12 cellular contexts compared by ENCODE assay signal in genomic region chr15:73630030-73630429, GRCh38. TPM values are rescaled to one million over a fixed set of nuclear protein-coding genes. Genes with fewer than 3 reads are reported as not detected.
A peak's percentile ranks its signal among the peaks of the same experiment; 100 is the strongest.
DNase-seq lines count a peak whose midpoint lies in the region; FAIRE-seq and TF ChIP-seq lines count a peak whose summit lies in the region.
"Had no signal": no experiment of that assay in that cellular context is flagged by ENCODE, and none has a peak within 500 bp of the region (broad histone marks: within the 10 kb centered on the region; RNA-seq: fewer than 3 reads in every experiment).

No MANE protein-coding gene starts in this region.

- H3K4me3 Mint-ChIP-seq in endodermal cell, result peak overlapping the region; percentile 88
- H3K4me3 Mint-ChIP-seq: activated CD4-positive, alpha-beta T cell treated with anti-CD3 and anti-CD28 coated beads for 36 hours had no signal

- peak overlapping the region; percentile 60 for H3K27ac Mint-ChIP-seq in endodermal cell
- H3K27ac Mint-ChIP-seq: activated CD4-positive, alpha-beta T cell treated with anti-CD3 and anti-CD28 coated beads for 36 hours; activated naive CD4-positive, alpha-beta T cell treated with anti-CD3 and anti-CD28 coated beads, Interleukin-2, amount 50 U/mL, for 72 hours had no signal

- in situ Hi-C loops in KBM-7 (cut with MboI; ENCODE audit: low pct_unique_long_range_greater_than_20kb, low sequenced_read_pairs), result no loop called here

- DNase-seq in GM18507 (ENCODE audit: extremely low spot score, insufficient read length, low read depth) (no peak), NCI-H82 (lab: John Stamatoyannopoulos, UW) (peak; percentile 94), endodermal cell (no peak), hippocampal formation (lab: John Stamatoyannopoulos, UW) (no peak), COR-L47 (lab: John Stamatoyannopoulos, UW) (no peak), KBM-7 (no peak), kidney tubule cell (ENCODE audit: low spot score) (no peak)
- DNase-seq: activated CD4-positive, alpha-beta T cell treated with anti-CD3 and anti-CD28 coated beads for 36 hours; GOT3; small intestine had no signal

- H3K9me3 Mint-ChIP-seq in endodermal cell, result no peaks in the 10 kb centered on the region
- H3K9me3 Mint-ChIP-seq: activated naive CD4-positive, alpha-beta T cell treated with anti-CD3 and anti-CD28 coated beads, Interleukin-2, amount 50 U/mL, for 72 hours had no signal

- no peak overlapping the region for H3K27ac ChIP-seq in endodermal cell (ENCODE audit: low read depth, low read length)
- H3K27ac ChIP-seq in rectal smooth muscle tissue (ENCODE audit: low read depth, low read length), result peak overlapping the region; percentile 44

- H3K9ac ChIP-seq in endodermal cell (ENCODE audit: extremely low read depth, low read length, poor library complexity, severe bottlenecking) (no peak overlapping the region), rectal smooth muscle tissue (ENCODE audit: low read length) (no peak overlapping the region)

- H3K27me3 Mint-ChIP-seq in endodermal cell (ENCODE audit: insufficient read depth), result no peaks in the 10 kb centered on the region
- H3K27me3 Mint-ChIP-seq: activated CD4-positive, alpha-beta T cell treated with anti-CD3 and anti-CD28 coated beads for 36 hours had no signal

- H3K9me3 ChIP-seq in endodermal cell (ENCODE audit: control insufficient read depth, low read length), result no peaks in the 10 kb centered on the region

- 77 to 93% methylated on average over 2 of the region's 2 CpGs for WGBS in endodermal cell (ENCODE audit: insufficient coverage in 1 of 2, insufficient read length in 1 of 2), 2 experiments

- H3K4me3 ChIP-seq in endodermal cell (ENCODE audit: low read length) (peak overlapping the region; percentile 95), rectal smooth muscle tissue (ENCODE audit: low read length) (no peak overlapping the region)

- H3K36me3 Mint-ChIP-seq in endodermal cell (ENCODE audit: low read depth), result no peaks in the 10 kb centered on the region
- H3K36me3 Mint-ChIP-seq: activated naive CD4-positive, alpha-beta T cell treated with anti-CD3 and anti-CD28 coated beads, Interleukin-2, amount 50 U/mL, for 72 hours had no signal

- FAIRE-seq in GM18507 (lab: Jason Lieb, UNC), result peak; percentile 9
- FAIRE-seq: small intestine had no signal

- no peaks in the 10 kb centered on the region for H3K4me1 ChIP-seq in endodermal cell (ENCODE audit: control insufficient read depth, insufficient read depth, low read length)
- H3K4me1 ChIP-seq in rectal smooth muscle tissue (ENCODE audit: control insufficient read depth, insufficient read depth, low read length), result peaks cover 46% of the 10 kb centered on the region

- H3K36me3 ChIP-seq in endodermal cell (ENCODE audit: control insufficient read depth, insufficient read depth, low read length) (no peaks in the 10 kb centered on the region), rectal smooth muscle tissue (ENCODE audit: control insufficient read depth, insufficient read depth, low read length) (no peaks in the 10 kb centered on the region)

- H3K27me3 ChIP-seq in endodermal cell (ENCODE audit: control insufficient read depth, insufficient read depth, low read length, poor library complexity, severe bottlenecking), result no peaks in the 10 kb centered on the region
- H3K27me3 ChIP-seq in rectal smooth muscle tissue (ENCODE audit: control insufficient read depth, insufficient read depth, low read length), result no peaks in the 10 kb centered on the region

- peaks cover 48% of the 10 kb centered on the region for H3K4me1 Mint-ChIP-seq in endodermal cell

- TF ChIP-seq CTCF in endodermal cell (conservative IDR thresholded peaks at IDR 0.05), result no peak

RNA-seq across cellular contexts. Expression of gene NPTN, which starts 3.2 kb away (rescaled TPM):
- total RNA-seq in endodermal cell, result 100 to 1,000 TPM in 1 of 2 donors, 10 to 100 TPM in 1; 85.4 to 110 TPM
- 92.0 TPM for polyA plus RNA-seq in endodermal cell (2013, experiment 1 of 2)
- 83.4 TPM for polyA plus RNA-seq in endodermal cell (2013, experiment 2 of 2)

RNA-seq across cellular contexts. Expression of gene CD276, which starts 54.2 kb away (rescaled TPM):
- 100 to 1,000 TPM; 122 to 133 TPM for total RNA-seq in endodermal cell
- 170 TPM for polyA plus RNA-seq in endodermal cell (2013, experiment 1 of 2)
- polyA plus RNA-seq in endodermal cell (2013, experiment 2 of 2), result 168 TPM
